18 cellular contexts compared by ENCODE assay signal in the genomic region with DNA sequence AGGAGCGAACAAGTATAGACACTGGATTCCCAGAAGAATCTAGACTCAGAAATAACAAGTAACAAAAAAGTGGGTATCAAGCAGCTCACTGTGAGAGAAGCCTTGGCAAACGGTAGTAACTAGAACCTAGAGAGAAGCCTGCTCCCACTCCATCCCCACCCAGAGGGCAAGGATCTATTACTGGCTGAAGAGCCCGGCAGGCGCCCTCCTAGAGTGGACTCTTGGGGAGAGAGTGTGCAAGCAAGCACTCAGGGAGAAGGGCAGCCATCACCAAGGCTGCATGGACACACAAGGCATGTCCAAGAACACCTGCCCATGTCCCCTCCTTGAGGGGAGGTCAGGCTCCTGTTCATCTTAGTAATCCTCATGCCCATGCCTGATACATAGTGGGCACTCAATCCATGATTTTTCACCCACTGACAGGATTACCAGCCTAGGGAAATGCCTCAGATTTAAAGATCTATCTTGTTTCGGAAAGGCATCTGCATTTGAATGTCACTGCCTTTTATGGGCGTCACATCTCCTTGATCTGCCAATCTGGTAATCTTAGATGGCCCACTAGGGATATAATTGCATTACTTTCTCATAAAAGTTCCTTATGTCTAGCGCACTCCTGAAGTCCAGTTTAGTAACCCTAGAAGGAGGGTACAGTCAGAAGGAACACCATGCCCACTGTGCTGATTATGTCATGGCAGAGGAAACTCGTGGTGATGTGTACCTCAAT. TPM values are rescaled to one million over a fixed set of nuclear protein-coding genes. Genes with fewer than 3 reads are reported as not detected.
DNase-seq lines count a peak whose midpoint lies in the region; ATAC-seq and TF ChIP-seq lines count a peak whose summit lies in the region.
"Had no signal": no experiment of that assay in that cellular context is flagged by ENCODE, and none has a peak within 500 bp of the region (broad histone marks: within the 10 kb centered on the region; RNA-seq: fewer than 3 reads in every experiment).

No MANE protein-coding gene starts in this region.

- no peaks in the 10 kb centered on the region for H3K9me3 Mint-ChIP-seq in activated T-cell treated with anti-CD3 and anti-CD28 coated beads, Interleukin-2, amount 50 U/mL, for 72 hours
- H3K9me3 Mint-ChIP-seq in chondrocyte (ENCODE audit: low read depth): peaks cover 2% of the 10 kb centered on the region
- H3K9me3 Mint-ChIP-seq: CD8-positive, alpha-beta memory T cell had no signal

- no peak overlapping the region for H4K5ac ChIP-seq in IMR-90 (ENCODE audit: low read depth, low read length)

- H3K4me1 ChIP-seq in IMR-90 (ENCODE audit: control insufficient read depth, insufficient read depth, low read length) (peaks cover 31% of the 10 kb centered on the region), muscle layer of duodenum (ENCODE audit: control insufficient read depth in 1 of 2, insufficient read depth in 2 of 2, low read length in 2 of 2) (peaks cover 13 to 42% of the 10 kb centered on the region in 2 donors), stomach smooth muscle (ENCODE audit: control insufficient read depth, insufficient read depth, low read length) (peaks cover 38% of the 10 kb centered on the region), tibial nerve (peaks cover 0 to 98% (median 34%) of the 10 kb centered on the region in 4 donors)

- H3K36me3 Mint-ChIP-seq in activated T-cell treated with anti-CD3 and anti-CD28 coated beads, Interleukin-2, amount 50 U/mL, for 72 hours (ENCODE audit: insufficient read depth in 2 of 2): no peaks in the 10 kb centered on the region
- H3K36me3 Mint-ChIP-seq in chondrocyte (ENCODE audit: low read depth): peaks cover 11% of the 10 kb centered on the region

- no peak overlapping the region for H4K8ac ChIP-seq in IMR-90 (ENCODE audit: low read depth in 2 of 2, low read length in 2 of 2)

- BruUV-seq in IMR-90 (replicated peaks; lab: Mats Ljungman, UMichigan): no TSS peak

- ATAC-seq in IMR-90 (ENCODE audit: low read depth): peak; percentile 48
- no peak for ATAC-seq in activated T-cell treated with anti-CD3 and anti-CD28 coated beads, Interleukin-2, amount 50 U/mL, for 72 hours (replicated peaks in 1 of 2)

- 0 out of 2 replicates have a peak overlapping the region, but pooled peaks have one; percentile 29 for H3K4me2 ChIP-seq in IMR-90 (ENCODE audit: low read depth, low read length)

- no peak overlapping the region for H2BK120ac ChIP-seq in IMR-90 (ENCODE audit: low read depth, low read length)

- intact Hi-C loops in IMR-90 (cut with micrococcal nuclease): no loop called here

- H2BK15ac ChIP-seq in IMR-90 (ENCODE audit: low read depth, low read length): no peak overlapping the region

- H4K91ac ChIP-seq in IMR-90 (ENCODE audit: insufficient read depth, low read depth, low read length): no peak overlapping the region

- no peak for TF ChIP-seq EP300 in tibial nerve (IDR thresholded peaks at IDR 0.05)

- DNase-seq in IMR-90 (no peak), coronary artery (ENCODE audit: low spot score) (no peak), chondrocyte (ENCODE audit: low spot score) (no peak), tibial nerve (ENCODE audit: low spot score in 2 of 2) (no peak), caudate nucleus (lab: John Stamatoyannopoulos, UW) (no peak)
- DNase-seq in activated T-cell treated with anti-CD3 and anti-CD28 coated beads, Interleukin-2, amount 50 U/mL, for 72 hours: no peak
- DNase-seq: activated gamma-delta T cell; CD8-positive, alpha-beta memory T cell; DMS79; effector CD4-positive, alpha-beta T cell; esophagus squamous epithelium; KG1; NCI-H1105 treated with DMSO at 0.1 percent for 48 hours; NCI-H524 treated with DMSO at 0.1 percent for 48 hours; occipital lobe had no signal

- in situ Hi-C loops in IMR-90 (cut with MboI; ENCODE audit: low sequenced_read_pairs): no loop called here

- H3K27ac Mint-ChIP-seq in activated T-cell treated with anti-CD3 and anti-CD28 coated beads, Interleukin-2, amount 50 U/mL, for 72 hours: no peak overlapping the region
- no peak overlapping the region for H3K27ac Mint-ChIP-seq in chondrocyte (ENCODE audit: unreplicated experiment)
- H3K27ac Mint-ChIP-seq: CD8-positive, alpha-beta memory T cell had no signal

- no peak overlapping the region for H3K56ac ChIP-seq in IMR-90 (ENCODE audit: extremely low read depth, insufficient read depth, low read length)

- no peak overlapping the region for H2AFZ ChIP-seq in IMR-90 (replicated peaks; ENCODE audit: low read length, poor library complexity)

- no peaks in the 10 kb centered on the region for H3K27me3 Mint-ChIP-seq in activated T-cell treated with anti-CD3 and anti-CD28 coated beads, Interleukin-2, amount 50 U/mL, for 72 hours (ENCODE audit: low read depth)
- H3K27me3 Mint-ChIP-seq in chondrocyte (ENCODE audit: low read depth): no peaks in the 10 kb centered on the region

- H3K79me1 ChIP-seq in IMR-90 (ENCODE audit: low read depth in 1 of 2, low read length in 2 of 2): peaks cover 7 to 78% of the 10 kb centered on the region in 2 experiments; a peak in 3 of 4 replicates

- no peak overlapping the region for H3K4me3 ChIP-seq in IMR-90 (ENCODE audit: insufficient read depth, low read depth, low read length)
- peak overlapping the region; percentile 41 for H3K4me3 ChIP-seq in coronary artery
- H3K4me3 ChIP-seq in muscle layer of duodenum (ENCODE audit: low read depth in 1 of 2, low read length in 2 of 2): peak overlapping the region in 1 of 2 donors; percentile 20
- peak overlapping the region; percentile 1 to 36 for H3K4me3 ChIP-seq in stomach smooth muscle (ENCODE audit: low read length in 2 of 2)
- H3K4me3 ChIP-seq in tibial nerve: no peak overlapping the region
- H3K4me3 ChIP-seq: esophagus squamous epithelium, thoracic aorta had no signal

- dilution Hi-C loops in IMR-90 (cut with HindIII; ENCODE audit: low sequenced_read_pairs, unreplicated experiment): no loop called here

- no CpG with 5 or more reads among the region's 8 CpGs for WGBS in IMR-90 (ENCODE audit: extremely low coverage in 2 of 2, insufficient read length in 1 of 2), 2 experiments
- WGBS in tibial nerve, 2 donors: 40 to 50% methylated on average over 8 of the region's 8 CpGs

- H3K9me3 ChIP-seq in IMR-90 (ENCODE audit: control insufficient read depth, insufficient read depth, low read length) (no peaks in the 10 kb centered on the region), muscle layer of duodenum (ENCODE audit: control insufficient read depth in 1 of 2, low read length in 2 of 2) (no peaks in the 10 kb centered on the region), stomach smooth muscle (ENCODE audit: control insufficient read depth in 2 of 2, low read length in 2 of 2) (no peaks in the 10 kb centered on the region), tibial nerve (no peaks in the 10 kb centered on the region)
- H3K9me3 ChIP-seq: esophagus squamous epithelium, thoracic aorta had no signal

- H2AK9ac ChIP-seq in IMR-90 (replicated peaks; ENCODE audit: low read depth, low read length, poor library complexity): no peak overlapping the region

- 0 out of 2 replicates have a peak overlapping the region, but pooled peaks have one; percentile 5 for H3K18ac ChIP-seq in IMR-90 (ENCODE audit: low read depth, low read length)

- CTCF ChIA-PET in IMR-90 (lab: Yijun Ruan, JAX): interaction anchor here (0.6 to 1.0 kb wide), 4 partner anchors 13 to 130 kb away, joined by 3 read pairs; no protein-coding TSS in a partner anchor

- H3K9ac ChIP-seq in IMR-90 (ENCODE audit: low read depth, low read length): no peak overlapping the region
- H3K9ac ChIP-seq in stomach smooth muscle (ENCODE audit: low read length in 2 of 2): no peak overlapping the region

- H3K4me3 Mint-ChIP-seq in activated T-cell treated with anti-CD3 and anti-CD28 coated beads, Interleukin-2, amount 50 U/mL, for 72 hours: no peak overlapping the region
- no peak overlapping the region for H3K4me3 Mint-ChIP-seq in chondrocyte (ENCODE audit: unreplicated experiment)
- H3K4me3 Mint-ChIP-seq: CD8-positive, alpha-beta memory T cell had no signal

- no peak overlapping the region for H3K4ac ChIP-seq in IMR-90 (ENCODE audit: low read depth, low read length)

- H3K14ac ChIP-seq in IMR-90 (replicated peaks; ENCODE audit: low read depth, low read length): no peak overlapping the region

- peak overlapping the region; percentile 7; the same call in 1 of the 2 replicates for H3K27ac ChIP-seq in IMR-90 (ENCODE audit: insufficient read depth, low read length)
- peak overlapping the region; percentile 41 to 56 for H3K27ac ChIP-seq in coronary artery
- peak overlapping the region; percentile 40 for H3K27ac ChIP-seq in muscle layer of duodenum (ENCODE audit: low read length)
- H3K27ac ChIP-seq in stomach smooth muscle (ENCODE audit: low read length): no peak overlapping the region
- peak overlapping the region in 2 of 4 donors; percentile 16 to 76 for H3K27ac ChIP-seq in tibial nerve
- H3K27ac ChIP-seq in caudate nucleus (ENCODE audit: low read depth, low read length): no peak overlapping the region

- H3K27me3 ChIP-seq in IMR-90 (ENCODE audit: control insufficient read depth, insufficient read depth, low read length) (no peaks in the 10 kb centered on the region), muscle layer of duodenum (ENCODE audit: low read depth, low read length) (no peaks in the 10 kb centered on the region), stomach smooth muscle (ENCODE audit: control insufficient read depth in 1 of 2, insufficient read depth in 2 of 2, low read length in 2 of 2) (no peaks in the 10 kb centered on the region), tibial nerve (no peaks in the 10 kb centered on the region)
- H3K27me3 ChIP-seq: esophagus squamous epithelium had no signal

- no peak overlapping the region for H2BK20ac ChIP-seq in IMR-90 (ENCODE audit: low read depth, low read length)

- H3K4me1 Mint-ChIP-seq in activated T-cell treated with anti-CD3 and anti-CD28 coated beads, Interleukin-2, amount 50 U/mL, for 72 hours (ENCODE audit: low read depth): no peaks in the 10 kb centered on the region
- H3K4me1 Mint-ChIP-seq in chondrocyte (ENCODE audit: low read depth): peaks cover 75% of the 10 kb centered on the region
- H3K4me1 Mint-ChIP-seq: CD8-positive, alpha-beta memory T cell had no signal

- peak overlapping the region; percentile 36 for H2BK5ac ChIP-seq in IMR-90 (ENCODE audit: low read depth, low read length, poor library complexity, severe bottlenecking)

- H3K23ac ChIP-seq in IMR-90 (ENCODE audit: low read depth, low read length): no peak overlapping the region

- TF ChIP-seq POLR2A in IMR-90 (IDR thresholded peaks at IDR 0.05; ENCODE audit: low read depth, low read length) (no peak), tibial nerve (IDR thresholded peaks at IDR 0.05) (no peak)

- no peak overlapping the region for H2AK5ac ChIP-seq in IMR-90 (ENCODE audit: low read depth, low read length)

- peaks cover 52% of the 10 kb centered on the region for H3K9me1 ChIP-seq in IMR-90 (ENCODE audit: insufficient read depth, low read length)

- H3K36me3 ChIP-seq in IMR-90 (ENCODE audit: control insufficient read depth, insufficient read depth, low read length) (peaks cover 17% of the 10 kb centered on the region), muscle layer of duodenum (ENCODE audit: control insufficient read depth in 1 of 2, insufficient read depth in 2 of 2, low read length in 2 of 2) (peaks cover 0 to 6% of the 10 kb centered on the region in 2 donors), stomach smooth muscle (ENCODE audit: control insufficient read depth in 2 of 2, insufficient read depth in 2 of 2, low read length in 2 of 2) (no peaks in the 10 kb centered on the region), tibial nerve (peaks cover 0 to 19% (median 0%) of the 10 kb centered on the region in 3 donors)
- H3K36me3 ChIP-seq: thoracic aorta had no signal

- peaks cover 98% of the 10 kb centered on the region for H4K20me1 ChIP-seq in IMR-90 (ENCODE audit: insufficient read depth, low read length)

- TF ChIP-seq CTCF in IMR-90 (conservative IDR thresholded peaks at IDR 0.05; ENCODE audit: low read depth, low read length): no peak
- TF ChIP-seq CTCF in coronary artery (IDR thresholded peaks at IDR 0.05): no peak
- TF ChIP-seq CTCF in chondrocyte (IDR thresholded peaks at IDR 0.05): no peak
- TF ChIP-seq CTCF in tibial nerve (IDR thresholded peaks at IDR 0.05): no peak

- TF ChIP-seq RAD21 in IMR-90 (IDR thresholded peaks at IDR 0.05; ENCODE audit: low read length): no peak

- POLR2A ChIA-PET in IMR-90 (lab: Charles Lee; ENCODE audit: unreplicated experiment): interaction anchor here (0.6 kb wide), 1 partner anchor 955 kb away, joined by 3 read pairs; no protein-coding TSS in a partner anchor

RNA-seq across cellular contexts. Expression of a gene that starts 14.5 kb away (rescaled TPM):
- total RNA-seq in IMR-90 (2012; rRNA removed): 552 and 592 TPM in 2 replicates
- polyA plus RNA-seq in IMR-90 (2012; rRNA removed): 214 and 249 TPM in 2 replicates
- 118 and 124 TPM in 2 replicates for polyA plus RNA-seq in IMR-90 (2012; cell fraction: cytosol; rRNA removed)
- polyA plus RNA-seq in IMR-90 (2012; cell fraction: nucleus; rRNA removed; ENCODE audit: low replicate concordance): 47.8 and 219 TPM in 2 replicates
- 10 to 100 TPM in 1 of 2 donors, 1 to 10 TPM in 1; 6.3 to 11.2 TPM for total RNA-seq in activated T-cell treated with anti-CD3 and anti-CD28 coated beads, Interleukin-2, amount 50 U/mL, for 72 hours
- total RNA-seq in chondrocyte: 188 to 250 TPM (median 242 TPM) in 3 replicates
- 100 to 1,000 TPM; 307 to 344 (median 329) TPM for total RNA-seq in tibial nerve

Comparison
In these comparisons a context has a peak if more than half of its experiments do, and no peak if none do; other contexts are left out.
1. H3K27ac ChIP-seq: peak in IMR-90 (single experiment), coronary artery (2 of 2) and muscle layer of duodenum (single experiment); none in stomach smooth muscle (single experiment) and caudate nucleus (single experiment).
2. H3K4me3 ChIP-seq: peak in coronary artery (single experiment) and stomach smooth muscle (2 of 2); none in IMR-90 (single experiment) and tibial nerve (0 of 4).
3. RNA of a gene that starts 14.5 kb away (total RNA-seq): 552 to 592 TPM in IMR-90, 307 to 344 TPM in tibial nerve and 188 to 250 TPM in chondrocyte; 6.3 to 11.2 TPM in activated T-cell treated with anti-CD3 and anti-CD28 coated beads, Interleukin-2, amount 50 U/mL, for 72 hours; every median in the first group is over 10 times any median in the second.